ENCODE assay signal across 8 cellular contexts in the genomic region with DNA sequence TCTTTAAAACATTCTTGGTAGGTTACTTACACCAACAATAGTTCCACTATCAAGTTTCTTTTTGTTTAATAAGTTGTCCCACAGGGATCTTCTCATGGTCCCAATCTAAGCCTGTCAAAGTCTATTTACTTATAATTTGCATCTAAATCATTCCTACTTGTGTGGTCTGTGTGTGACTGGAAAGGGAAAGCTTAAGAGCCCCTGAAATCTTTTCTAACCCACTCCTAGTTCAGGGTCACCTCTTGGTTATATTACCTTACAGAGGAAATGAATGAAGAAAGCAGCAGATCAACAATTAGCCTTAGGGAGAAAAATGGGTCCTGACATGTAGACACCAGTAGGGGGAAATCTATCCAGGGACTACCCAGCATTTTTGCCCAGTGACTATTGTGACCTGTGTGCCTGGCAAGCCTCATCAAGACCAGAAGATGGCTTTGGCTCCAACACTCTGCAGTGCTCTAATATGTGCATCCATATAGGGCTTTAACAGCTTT.
A peak's percentile ranks its signal among the peaks of the same experiment; 100 is the strongest.
DNase-seq lines count a peak whose midpoint lies in the region; ATAC-seq and TF ChIP-seq lines count a peak whose summit lies in the region.

No MANE protein-coding gene starts in this region.

- POLR2A ChIA-PET in OCI-LY7 (lab: Charles Lee): no interaction called here

- H3K9me2 ChIP-seq in OCI-LY7 (ENCODE audit: insufficient read depth, low read length): no peaks in the 10 kb centered on the region

- no peak for TF ChIP-seq POLR2A in transverse colon (IDR thresholded peaks at IDR 0.05)

- H3K36me3 ChIP-seq in OCI-LY7 (ENCODE audit: insufficient read depth, low read length) (no peaks in the 10 kb centered on the region), transverse colon (no peaks in the 10 kb centered on the region)

- H3K4me3 ChIP-seq in OCI-LY7 (ENCODE audit: low read depth, low read length, poor library complexity, severe bottlenecking) (no peak overlapping the region), transverse colon (no peak overlapping the region)

- intact Hi-C loops in OCI-LY7 (cut with micrococcal nuclease; ENCODE audit: unreplicated experiment) (no loop called here), transverse colon (cut with DNase I; ENCODE audit: low total_unique reads) (no loop called here)

- H3K79me2 ChIP-seq in OCI-LY7 (ENCODE audit: insufficient read depth, low read depth, low read length): no peaks in the 10 kb centered on the region

- BruUV-seq in OCI-LY7 (replicated peaks; lab: Mats Ljungman, UMichigan): no TSS peak

- in situ Hi-C loops in transverse colon (cut with MboI; ENCODE audit: low pct_ligation_motif_present in 1 of 4, low pct_unique_long_range_greater_than_20kb in 1 of 4, low sequenced_read_pairs in 3 of 4): no loop called here

- TF ChIP-seq CTCF in OCI-LY7 (conservative IDR thresholded peaks at IDR 0.05; ENCODE audit: low read length) (peak; percentile 44), transverse colon (IDR thresholded peaks at IDR 0.05) (peak in 4 of 5 experiments; percentile 27 to 38 (median 36))

- no peak overlapping the region for H3K4me2 ChIP-seq in OCI-LY7 (ENCODE audit: low read length)

- CTCF ChIA-PET in OCI-LY7 (lab: Charles Lee; ENCODE audit: unreplicated experiment): no interaction called here

- H3K27ac ChIP-seq in OCI-LY7 (ENCODE audit: low read depth, low read length, poor library complexity, severe bottlenecking) (no peak overlapping the region), transverse colon (no peak overlapping the region)

- TF ChIP-seq EP300 in transverse colon (IDR thresholded peaks at IDR 0.05; ENCODE audit: low read depth): no peak

- no peaks in the 10 kb centered on the region for H3K27me3 ChIP-seq in transverse colon

- no peak for ATAC-seq in GM21528 (IDR thresholded peaks at IDR 0.05; ENCODE audit: low FRiP score, unreplicated experiment)

- H3K9me3 ChIP-seq in OCI-LY7 (ENCODE audit: low read length) (no peaks in the 10 kb centered on the region), transverse colon (no peaks in the 10 kb centered on the region)

- H4K20me1 ChIP-seq in OCI-LY7 (ENCODE audit: insufficient read depth, low read length): no peaks in the 10 kb centered on the region

- no peak overlapping the region for H2AFZ ChIP-seq in OCI-LY7 (ENCODE audit: low read length)

- H3K4me1 ChIP-seq in OCI-LY7 (ENCODE audit: insufficient read depth, low read length, poor library complexity, severe bottlenecking) (no peaks in the 10 kb centered on the region), transverse colon (peaks cover 0 to 29% (median 4%) of the 10 kb centered on the region in 4 donors)

- DNase-seq in NCI-H1694 (lab: John Stamatoyannopoulos, UW) (peak; percentile 0), NCI-H1694 treated with DMSO at 0.1 percent for 48 hours (lab: John Stamatoyannopoulos, UW) (no peak), OCI-LY7 (ENCODE audit: low spot score) (no peak), fibroblast of peridontal ligament (ENCODE audit: extremely low read depth) (peak; percentile 43), transverse colon (no peak), CD1c-positive myeloid dendritic cell (ENCODE audit: extremely low spot score) (no peak)
- no peak for DNase-seq in stimulated activated naive CD4-positive, alpha-beta T cell treated with Interleukin-2 at 50 U/mL for 16 hours (lab: John Stamatoyannopoulos, UW)

Comparison
In these comparisons a context has a peak if more than half of its experiments do, and no peak if none do; other contexts are left out.
1. DNase-seq: peak in NCI-H1694 (single experiment) and fibroblast of peridontal ligament (single experiment); none in NCI-H1694 treated with DMSO at 0.1 percent for 48 hours (single experiment), OCI-LY7 (single experiment), transverse colon (single experiment), stimulated activated naive CD4-positive, alpha-beta T cell treated with Interleukin-2 at 50 U/mL for 16 hours (single experiment) and CD1c-positive myeloid dendritic cell (single experiment).